Comparison of ENCODE assay signal across 1 cellular context in the genomic region with DNA sequence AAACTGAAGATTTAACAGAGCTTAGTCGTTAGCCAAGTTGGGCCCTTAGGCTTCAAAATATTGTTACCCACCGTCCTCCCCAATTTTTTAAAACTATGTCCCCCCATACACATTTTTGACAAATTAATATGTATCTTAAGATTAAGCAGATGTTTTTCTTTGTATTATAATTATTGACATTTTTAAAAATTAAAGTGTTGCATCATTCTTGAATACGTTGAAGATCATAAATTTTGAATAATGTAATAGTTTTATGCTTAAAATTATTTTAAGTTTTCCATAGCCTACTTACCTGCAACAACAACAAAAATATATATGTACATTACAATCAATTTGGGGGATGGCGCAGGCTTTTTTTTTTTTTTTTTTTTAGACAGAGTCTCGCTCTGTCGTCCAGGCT.
TF ChIP-seq lines count a peak whose summit lies in the region.

No MANE protein-coding gene starts in this region.

TF ChIP-seq in A549, 52 proteins besides CTCF, POLR2A, EP300 and RAD21:
- TF ChIP-seq RFX5 (IDR thresholded peaks at IDR 0.05) (no peak), FOXS1 (CRISPR knock-in tag; IDR thresholded peaks at IDR 0.05) (no peak), HOXB5 (CRISPR knock-in tag; IDR thresholded peaks at IDR 0.05) (no peak), CEBPB (IDR thresholded peaks at IDR 0.05) (no peak), POLR2AphosphoS2 (conservative IDR thresholded peaks at IDR 0.05; ENCODE audit: low read length) (no peak), CHD4 (IDR thresholded peaks at IDR 0.05; ENCODE audit: borderline replicate concordance) (no peak), ZNF302 (CRISPR knock-in tag; IDR thresholded peaks at IDR 0.05) (no peak), ZSCAN20 (CRISPR knock-in tag; IDR thresholded peaks at IDR 0.05) (no peak), MAZ (IDR thresholded peaks at IDR 0.05; ENCODE audit: borderline replicate concordance, low read depth, low read length) (no peak), FOSL2 (IDR thresholded peaks at IDR 0.05) (no peak), FOSL2 (CRISPR knock-in tag; IDR thresholded peaks at IDR 0.05) (no peak), KDM5A (IDR thresholded peaks at IDR 0.05) (no peak), RNF2 (IDR thresholded peaks at IDR 0.05; ENCODE audit: borderline replicate concordance, low read depth) (no peak), NPAS2 (CRISPR knock-in tag; IDR thresholded peaks at IDR 0.05; ENCODE audit: borderline replicate concordance) (no peak), NFE2L2 (conservative IDR thresholded peaks at IDR 0.05; ENCODE audit: low read length) (no peak)
- TF ChIP-seq, protein P1, sequence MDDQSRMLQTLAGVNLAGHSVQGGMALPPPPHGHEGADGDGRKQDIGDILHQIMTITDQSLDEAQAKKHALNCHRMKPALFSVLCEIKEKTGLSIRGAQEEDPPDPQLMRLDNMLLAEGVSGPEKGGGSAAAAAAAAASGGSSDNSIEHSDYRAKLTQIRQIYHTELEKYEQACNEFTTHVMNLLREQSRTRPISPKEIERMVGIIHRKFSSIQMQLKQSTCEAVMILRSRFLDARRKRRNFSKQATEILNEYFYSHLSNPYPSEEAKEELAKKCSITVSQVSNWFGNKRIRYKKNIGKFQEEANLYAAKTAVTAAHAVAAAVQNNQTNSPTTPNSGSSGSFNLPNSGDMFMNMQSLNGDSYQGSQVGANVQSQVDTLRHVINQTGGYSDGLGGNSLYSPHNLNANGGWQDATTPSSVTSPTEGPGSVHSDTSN (IDR thresholded peaks at IDR 0.05) = no peak
- TF ChIP-seq, protein P2, sequence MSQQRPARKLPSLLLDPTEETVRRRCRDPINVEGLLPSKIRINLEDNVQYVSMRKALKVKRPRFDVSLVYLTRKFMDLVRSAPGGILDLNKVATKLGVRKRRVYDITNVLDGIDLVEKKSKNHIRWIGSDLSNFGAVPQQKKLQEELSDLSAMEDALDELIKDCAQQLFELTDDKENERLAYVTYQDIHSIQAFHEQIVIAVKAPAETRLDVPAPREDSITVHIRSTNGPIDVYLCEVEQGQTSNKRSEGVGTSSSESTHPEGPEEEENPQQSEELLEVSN (IDR thresholded peaks at IDR 0.05; ENCODE audit: borderline replicate concordance, low read depth) = no peak
- TF ChIP-seq, protein P3, sequence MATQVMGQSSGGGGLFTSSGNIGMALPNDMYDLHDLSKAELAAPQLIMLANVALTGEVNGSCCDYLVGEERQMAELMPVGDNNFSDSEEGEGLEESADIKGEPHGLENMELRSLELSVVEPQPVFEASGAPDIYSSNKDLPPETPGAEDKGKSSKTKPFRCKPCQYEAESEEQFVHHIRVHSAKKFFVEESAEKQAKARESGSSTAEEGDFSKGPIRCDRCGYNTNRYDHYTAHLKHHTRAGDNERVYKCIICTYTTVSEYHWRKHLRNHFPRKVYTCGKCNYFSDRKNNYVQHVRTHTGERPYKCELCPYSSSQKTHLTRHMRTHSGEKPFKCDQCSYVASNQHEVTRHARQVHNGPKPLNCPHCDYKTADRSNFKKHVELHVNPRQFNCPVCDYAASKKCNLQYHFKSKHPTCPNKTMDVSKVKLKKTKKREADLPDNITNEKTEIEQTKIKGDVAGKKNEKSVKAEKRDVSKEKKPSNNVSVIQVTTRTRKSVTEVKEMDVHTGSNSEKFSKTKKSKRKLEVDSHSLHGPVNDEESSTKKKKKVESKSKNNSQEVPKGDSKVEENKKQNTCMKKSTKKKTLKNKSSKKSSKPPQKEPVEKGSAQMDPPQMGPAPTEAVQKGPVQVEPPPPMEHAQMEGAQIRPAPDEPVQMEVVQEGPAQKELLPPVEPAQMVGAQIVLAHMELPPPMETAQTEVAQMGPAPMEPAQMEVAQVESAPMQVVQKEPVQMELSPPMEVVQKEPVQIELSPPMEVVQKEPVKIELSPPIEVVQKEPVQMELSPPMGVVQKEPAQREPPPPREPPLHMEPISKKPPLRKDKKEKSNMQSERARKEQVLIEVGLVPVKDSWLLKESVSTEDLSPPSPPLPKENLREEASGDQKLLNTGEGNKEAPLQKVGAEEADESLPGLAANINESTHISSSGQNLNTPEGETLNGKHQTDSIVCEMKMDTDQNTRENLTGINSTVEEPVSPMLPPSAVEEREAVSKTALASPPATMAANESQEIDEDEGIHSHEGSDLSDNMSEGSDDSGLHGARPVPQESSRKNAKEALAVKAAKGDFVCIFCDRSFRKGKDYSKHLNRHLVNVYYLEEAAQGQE (IDR thresholded peaks at IDR 0.05) = no peak
